ENCODE assay signal across 22 cellular contexts in genomic region chr10:97719602-97720001, GRCh38. TPM values are rescaled to one million over a fixed set of nuclear protein-coding genes. Genes with fewer than 3 reads are reported as not detected.
DNase-seq lines count a peak whose midpoint lies in the region; ATAC-seq, FAIRE-seq and TF ChIP-seq lines count a peak whose summit lies in the region.
"Had no signal": no experiment of that assay in that cellular context is flagged by ENCODE, and none has a peak within 500 bp of the region (broad histone marks: within the 10 kb centered on the region; RNA-seq: fewer than 3 reads in every experiment).

No MANE protein-coding gene starts in this region.

- no peak overlapping the region for H3K4me2 ChIP-seq in H9 (ENCODE audit: insufficient read depth, insufficient read length, low read length)

- H3T11ph ChIP-seq in H9 (ENCODE audit: low read length): no peak overlapping the region

- in situ Hi-C loops in KBM-7 (cut with MboI; ENCODE audit: low pct_unique_long_range_greater_than_20kb, low sequenced_read_pairs): no loop called here

- no peaks in the 10 kb centered on the region for H4K20me1 ChIP-seq in H9 (ENCODE audit: control insufficient read depth, insufficient read depth, insufficient read length)

- no peak overlapping the region for H3K4ac ChIP-seq in H9 (ENCODE audit: low read depth, low read length)

- no peaks in the 10 kb centered on the region for H3K9me3 Mint-ChIP-seq in H9
- H3K9me3 Mint-ChIP-seq: activated naive CD8-positive, alpha-beta T cell treated with anti-CD3 and anti-CD28 coated beads, Interleukin-2, amount 10 ng/mL, durations not matched to agents 7 days and 5 days; immature natural killer cell; naive thymus-derived CD8-positive, alpha-beta T cell had no signal

- no peaks in the 10 kb centered on the region for H3K27me3 ChIP-seq in H9 (ENCODE audit: insufficient read depth, low read length)
- no peaks in the 10 kb centered on the region for H3K27me3 ChIP-seq in RWPE2 (ENCODE audit: insufficient read depth, poor library complexity, severe bottlenecking)
- no peaks in the 10 kb centered on the region for H3K27me3 ChIP-seq in foreskin keratinocyte
- H3K27me3 ChIP-seq in stomach: no peaks in the 10 kb centered on the region

- no peak for TF ChIP-seq EP300 in stomach (IDR thresholded peaks at IDR 0.05)

- no peak overlapping the region for H3K23ac ChIP-seq in H9 (ENCODE audit: insufficient read length, low read depth, low read length)

- WGBS in H9 (ENCODE audit: extremely low coverage, insufficient read length, low lambda C conversion rate): no CpG with 5 or more reads among the region's 2 CpGs
- 80 to 100% (median 88%) methylated on average over 2 of the region's 2 CpGs for WGBS in stomach, 5 donors

- peak overlapping the region in 1 of 2 experiments; percentile 20; a peak in 1 of 5 replicates for H3K4me3 Mint-ChIP-seq in H9
- H3K4me3 Mint-ChIP-seq: activated naive CD8-positive, alpha-beta T cell treated with anti-CD3 and anti-CD28 coated beads, Interleukin-2, amount 10 ng/mL, durations not matched to agents 7 days and 5 days; immature natural killer cell; naive thymus-derived CD8-positive, alpha-beta T cell had no signal

- ATAC-seq in RWPE2 (ENCODE audit: low read depth): peak; percentile 17; the same call in 2 of the 3 replicates
- no peak for ATAC-seq in foreskin keratinocyte
- ATAC-seq: naive thymus-derived CD8-positive, alpha-beta T cell had no signal

- H3K4me3 ChIP-seq in RWPE2 (ENCODE audit: severe bottlenecking) (no peak overlapping the region), stomach (no peak overlapping the region)
- H3K4me3 ChIP-seq: lung, SK-N-MC, skin epidermis had no signal

- H3K9me3 ChIP-seq in H9 (ENCODE audit: control insufficient read depth, low read depth, low read length) (no peaks in the 10 kb centered on the region), RWPE2 (ENCODE audit: severe bottlenecking) (no peaks in the 10 kb centered on the region), stomach (no peaks in the 10 kb centered on the region)

- H3K4me1 Mint-ChIP-seq in H9: peaks cover 39 to 45% of the 10 kb centered on the region in 2 experiments
- H3K4me1 Mint-ChIP-seq: activated naive CD8-positive, alpha-beta T cell treated with anti-CD3 and anti-CD28 coated beads, Interleukin-2, amount 10 ng/mL, durations not matched to agents 7 days and 5 days had no signal

- H3K27ac ChIP-seq in H9 (ENCODE audit: insufficient read length, low read depth, low read length): no peak overlapping the region
- peak overlapping the region; percentile 94 for H3K27ac ChIP-seq in RWPE2 (ENCODE audit: poor library complexity, severe bottlenecking)
- H3K27ac ChIP-seq in foreskin keratinocyte: peak overlapping the region; percentile 11
- H3K27ac ChIP-seq in stomach: peak overlapping the region in 4 of 5 donors; percentile 68 to 96 (median 79)
- H3K27ac ChIP-seq: SK-N-MC had no signal

- H2BK12ac ChIP-seq in H9 (ENCODE audit: insufficient read length, low read depth, low read length): no peak overlapping the region

- H2BK120ac ChIP-seq in H9 (ENCODE audit: low read depth, low read length, poor library complexity, severe bottlenecking): no peak overlapping the region

- no peak overlapping the region for H2BK5ac ChIP-seq in H9 (ENCODE audit: insufficient read length, low read length)

- no peak overlapping the region for H3K18ac ChIP-seq in H9 (ENCODE audit: insufficient read length, low read depth, low read length)

- no peak overlapping the region for H4K91ac ChIP-seq in H9 (ENCODE audit: insufficient read length, low read depth, low read length)

- H3K14ac ChIP-seq in H9 (ENCODE audit: insufficient read depth, low read length): no peak overlapping the region

- DNase-seq in H9 (no peak), RWPE2 (ENCODE audit: low spot score) (no peak), foreskin keratinocyte (no peak), stomach (no peak), RCC 7860 (ENCODE audit: low spot score) (no peak), KBM-7 (no peak), DMS79 (lab: John Stamatoyannopoulos, UW) (no peak)
- DNase-seq: activated CD4-positive, alpha-beta T cell treated with anti-CD3 and anti-CD28 coated beads for 1 hour; activated naive CD8-positive, alpha-beta T cell treated with anti-CD3 and anti-CD28 coated beads, Interleukin-2, amount 10 ng/mL, durations not matched to agents 7 days and 5 days; GOT3; immature natural killer cell; naive thymus-derived CD8-positive, alpha-beta T cell; NCI-H1048; NCI-H2081; OCI-M1; stimulated activated CD4-positive, alpha-beta T cell treated with anti-CD3 and anti-CD28 coated beads, Interleukin-2, amount 100 ng/mL, for 48 hours; T-helper 9 cell had no signal

- no peak overlapping the region for H2AK5ac ChIP-seq in H9 (ENCODE audit: insufficient read length, low read length)

- intact Hi-C loops in stomach (cut with DNase I; ENCODE audit: low total_unique reads): no loop called here

- no peak for TF ChIP-seq POLR2A in stomach (IDR thresholded peaks at IDR 0.05)

- H2AFZ ChIP-seq in H9 (ENCODE audit: low read length): no peak overlapping the region

- H3K27ac Mint-ChIP-seq in H9: peak overlapping the region in 2 of 3 experiments; percentile 54 to 94; a peak in 5 of 7 replicates
- H3K27ac Mint-ChIP-seq: activated naive CD8-positive, alpha-beta T cell treated with anti-CD3 and anti-CD28 coated beads, Interleukin-2, amount 10 ng/mL, durations not matched to agents 7 days and 5 days; naive thymus-derived CD8-positive, alpha-beta T cell had no signal

- no peaks in the 10 kb centered on the region for H3K79me2 ChIP-seq in H9 (ENCODE audit: insufficient read depth, low read length)

- H4K8ac ChIP-seq in H9 (replicated peaks; ENCODE audit: insufficient read length, low read depth, low read length): no peak overlapping the region

- H3K79me1 ChIP-seq in H9 (ENCODE audit: insufficient read depth, low read depth, low read length, poor library complexity, severe bottlenecking): no peaks in the 10 kb centered on the region

- FAIRE-seq in RCC 7860 (lab: Jason Lieb, UNC): no peak

- H3K27me3 Mint-ChIP-seq in H9 (ENCODE audit: low read depth): no peaks in the 10 kb centered on the region; the same call in 1 of the 2 replicates

- no peak overlapping the region for H3K9ac ChIP-seq in H9 (ENCODE audit: extremely low read depth, insufficient read length, low read length)

- H3K23me2 ChIP-seq in H9 (ENCODE audit: insufficient read length, low read depth, low read length, poor library complexity, severe bottlenecking): peaks cover 9% of the 10 kb centered on the region

- H3K36me3 ChIP-seq in RWPE2 (ENCODE audit: low read depth): peaks cover 31% of the 10 kb centered on the region
- peaks cover 0 to 10% (median 6%) of the 10 kb centered on the region in 4 donors for H3K36me3 ChIP-seq in stomach

- no peak overlapping the region for H4K5ac ChIP-seq in H9 (ENCODE audit: insufficient read length, low read depth, low read length)

- no peak overlapping the region for H3K56ac ChIP-seq in H9 (ENCODE audit: insufficient read length, low read depth, low read length)

- no peak overlapping the region for H2BK20ac ChIP-seq in H9 (ENCODE audit: low read depth, low read length, poor library complexity, severe bottlenecking)

- H3K4me1 ChIP-seq in H9 (ENCODE audit: insufficient read depth, low read length) (peaks cover 8% of the 10 kb centered on the region; the same call in 1 of the 2 replicates), RWPE2 (ENCODE audit: insufficient read depth, poor library complexity, severe bottlenecking) (peaks cover 53% of the 10 kb centered on the region), foreskin keratinocyte (peaks cover 29% of the 10 kb centered on the region), stomach (peaks cover 31 to 57% (median 44%) of the 10 kb centered on the region in 4 donors)

- TF ChIP-seq CTCF in H9 (conservative IDR thresholded peaks at IDR 0.05) (no peak), RWPE2 (IDR thresholded peaks at IDR 0.05; ENCODE audit: poor library complexity, severe bottlenecking) (no peak), foreskin keratinocyte (conservative IDR thresholded peaks at IDR 0.05) (no peak), stomach (IDR thresholded peaks at IDR 0.05) (no peak)

- H2BK15ac ChIP-seq in H9 (ENCODE audit: low read depth, low read length): no peak overlapping the region

- peaks cover 16 to 43% (median 38%) of the 10 kb centered on the region in 3 experiments for H3K36me3 Mint-ChIP-seq in H9 (ENCODE audit: insufficient read depth in 1 of 3, low read depth in 3 of 3)
- H3K36me3 Mint-ChIP-seq: activated naive CD8-positive, alpha-beta T cell treated with anti-CD3 and anti-CD28 coated beads, Interleukin-2, amount 10 ng/mL, durations not matched to agents 7 days and 5 days; immature natural killer cell; naive thymus-derived CD8-positive, alpha-beta T cell had no signal

RNA-seq across cellular contexts. Expression of gene MARVELD1, which starts 6.1 kb away (rescaled TPM):
- 26.6 and 26.7 TPM in 2 replicates for total RNA-seq in H9 (2021)
- total RNA-seq in foreskin keratinocyte: 52.9 and 58.6 TPM in 2 replicates
- polyA plus RNA-seq in foreskin keratinocyte: 47.6 and 53.0 TPM in 2 replicates
- 10 to 100 TPM in 3 of 5 donors, 1 to 10 TPM in 2; 8.8 to 21.0 (median 12.7) TPM for total RNA-seq in stomach
- polyA plus RNA-seq in stomach: 10 to 100 TPM in 1 of 3 donors, 1 to 10 TPM in 2; 5.7 to 13.6 (median 8.4) TPM

RNA-seq across cellular contexts. Expression of gene ZFYVE27, which starts 17.3 kb away (rescaled TPM):
- total RNA-seq in H9 (2021): 32.2 and 33.2 TPM in 2 replicates
- 15.3 and 18.3 TPM in 2 replicates for total RNA-seq in foreskin keratinocyte
- polyA plus RNA-seq in foreskin keratinocyte: 14.1 and 14.2 TPM in 2 replicates
- total RNA-seq in stomach: 10 to 100 TPM in 4 of 5 donors, 1 to 10 TPM in 1; 6.7 to 77.1 (median 25.2) TPM
- polyA plus RNA-seq in stomach: 10 to 100 TPM in 1 of 3 donors, 1 to 10 TPM in 2; 4.3 to 16.3 (median 7.6) TPM

RNA-seq across cellular contexts. Expression of gene AVPI1, which starts 32.6 kb away (rescaled TPM):
- 6.5 and 6.9 TPM in 2 replicates for total RNA-seq in H9 (2021)
- 19.7 and 22.7 TPM in 2 replicates for total RNA-seq in foreskin keratinocyte
- polyA plus RNA-seq in foreskin keratinocyte: 20.4 and 24.0 TPM in 2 replicates
- total RNA-seq in stomach: 10 to 100 TPM in 4 of 5 donors, 1 to 10 TPM in 1; 2.3 to 24.6 (median 12.1) TPM
- polyA plus RNA-seq in stomach: 10 to 100 TPM; 16.7 to 38.2 (median 23.5) TPM

RNA-seq across cellular contexts. Expression of gene SFRP5, which starts 52.2 kb away (rescaled TPM):
- 1.7 and 1.8 TPM in 2 replicates for total RNA-seq in H9 (2021)
- total RNA-seq in foreskin keratinocyte: not detected in 2 replicates
- polyA plus RNA-seq in foreskin keratinocyte: 0.02 TPM in 1 of 2 replicates, not detected in the other
- total RNA-seq in stomach: 1 to 10 TPM in 3 of 5 donors, under 1 TPM in 1, not detected in 1; 0.45 to 4.6 (median 2.1) TPM
- 1 to 10 TPM in 2 of 3 donors, under 1 TPM in 1; 0.75 to 8.4 (median 2.1) TPM for polyA plus RNA-seq in stomach
- total RNA-seq: dermis microvascular lymphatic vessel endothelial cell, esophagus mucosa had no signal
- polyA plus RNA-seq: immature natural killer cell had no signal
